Comparison of ENCODE assay signal across 16 cellular contexts in genomic region chr7:166370-167060, GRCh38. TPM values are rescaled to one million over a fixed set of nuclear protein-coding genes. Genes with fewer than 3 reads are reported as not detected.
DNase-seq lines count a peak whose midpoint lies in the region; ATAC-seq and TF ChIP-seq lines count a peak whose summit lies in the region.
"Had no signal": no experiment of that assay in that cellular context is flagged by ENCODE, and none has a peak within 500 bp of the region (broad histone marks: within the 10 kb centered on the region; RNA-seq: fewer than 3 reads in every experiment).

No MANE protein-coding gene starts in this region.

- H3K18ac ChIP-seq in IMR-90 (ENCODE audit: low read depth, low read length): peak overlapping the region; percentile 55; the same call in 1 of the 2 replicates

- H3K56ac ChIP-seq in IMR-90 (ENCODE audit: extremely low read depth, insufficient read depth, low read length): no peak overlapping the region

- BruUV-seq in IMR-90 (replicated peaks; lab: Mats Ljungman, UMichigan): no TSS peak

- H2AFZ ChIP-seq in IMR-90 (replicated peaks; ENCODE audit: low read length, poor library complexity): peak overlapping the region; percentile 67

- dilution Hi-C loops in IMR-90 (cut with HindIII; ENCODE audit: low sequenced_read_pairs, unreplicated experiment): no loop called here

- H3K36me3 ChIP-seq in IMR-90 (ENCODE audit: control insufficient read depth, insufficient read depth, low read length) (no peaks in the 10 kb centered on the region), left ventricle myocardium inferior (no peaks in the 10 kb centered on the region)
- H3K36me3 ChIP-seq: gastroesophageal sphincter, tibial artery had no signal

- no peaks in the 10 kb centered on the region for H3K9me3 ChIP-seq in IMR-90 (ENCODE audit: control insufficient read depth, insufficient read depth, low read length)
- no peaks in the 10 kb centered on the region for H3K9me3 ChIP-seq in left ventricle myocardium inferior (replicated peaks)
- H3K9me3 ChIP-seq: gastroesophageal sphincter, tibial artery had no signal

- TF ChIP-seq RAD21 in IMR-90 (IDR thresholded peaks at IDR 0.05; ENCODE audit: low read length): no peak

- TF ChIP-seq CTCF in IMR-90 (conservative IDR thresholded peaks at IDR 0.05; ENCODE audit: low read depth, low read length): no peak
- no peak for TF ChIP-seq CTCF in left ventricle myocardium inferior (IDR thresholded peaks at IDR 0.05; ENCODE audit: borderline replicate concordance)

- DNase-seq in IMR-90 (no peak), SKM-1 treated with dmso at 0.1 percent for 144 hours (lab: John Stamatoyannopoulos, UW; ENCODE audit: unreplicated experiment) (peak; percentile 40), left ventricle myocardium inferior (no peak), sciatic nerve (ENCODE audit: low spot score) (no peak), NCI-H187 (lab: John Stamatoyannopoulos, UW) (no peak), SHP77 (lab: John Stamatoyannopoulos, UW) (no peak), LoVo (ENCODE audit: low spot score) (no peak), GDM1 (lab: John Stamatoyannopoulos, UW) (no peak)
- DNase-seq: activated B cell treated with CpG ODN at 0.5 μM for 24 hours; activated naive CD4-positive, alpha-beta T cell treated with anti-CD3 and anti-CD28 coated beads, Interleukin-2, amount 10 ng/mL, durations not matched to agents 7 days and 5 days; effector memory CD4-positive, alpha-beta T cell; MM.1S; stimulated activated CD8-positive, alpha-beta memory T cell treated with anti-CD3 and anti-CD28 coated beads, Interleukin-4, amount 100 ng/mL, for 48 hours; tibial artery had no signal

- POLR2A ChIA-PET in IMR-90 (lab: Charles Lee; ENCODE audit: unreplicated experiment): no interaction called here

- H3K9me1 ChIP-seq in IMR-90 (ENCODE audit: insufficient read depth, low read length): no peaks in the 10 kb centered on the region

- H4K5ac ChIP-seq in IMR-90 (ENCODE audit: low read depth, low read length): peak overlapping the region; percentile 56; the same call in 1 of the 2 replicates

- in situ Hi-C loops in IMR-90 (cut with MboI; ENCODE audit: low sequenced_read_pairs): no loop called here

- intact Hi-C loops in IMR-90 (cut with micrococcal nuclease): no loop called here
- intact Hi-C loops in left ventricle myocardium inferior (cut with micrococcal nuclease): no loop called here
- intact Hi-C loops in sciatic nerve (cut with DNase I): no loop called here

- H4K20me1 ChIP-seq in IMR-90 (ENCODE audit: insufficient read depth, low read length): no peaks in the 10 kb centered on the region

- H2AK5ac ChIP-seq in IMR-90 (ENCODE audit: low read depth, low read length): peak overlapping the region; percentile 56; the same call in 1 of the 2 replicates

- H3K27ac ChIP-seq in IMR-90 (ENCODE audit: insufficient read depth, low read length) (no peak overlapping the region), left ventricle myocardium inferior (replicated peaks) (peak overlapping the region; percentile 36)
- H3K27ac ChIP-seq: gastroesophageal sphincter, tibial artery had no signal

- no peak overlapping the region for H2AK9ac ChIP-seq in IMR-90 (replicated peaks; ENCODE audit: low read depth, low read length, poor library complexity)

- H2BK20ac ChIP-seq in IMR-90 (ENCODE audit: low read depth, low read length): peak overlapping the region; percentile 67; the same call in 1 of the 2 replicates

- H3K23ac ChIP-seq in IMR-90 (ENCODE audit: low read depth, low read length): no peak overlapping the region

- H2BK120ac ChIP-seq in IMR-90 (ENCODE audit: low read depth, low read length): peak overlapping the region; percentile 85; the same call in 1 of the 2 replicates

- WGBS in IMR-90 (ENCODE audit: extremely low coverage in 2 of 2, insufficient read length in 1 of 2), 2 experiments: 83% methylated on average over 6 of the region's 17 CpGs; no CpG with 5 or more reads in 1 of the 2 experiments

- H3K27me3 ChIP-seq in IMR-90 (ENCODE audit: control insufficient read depth, insufficient read depth, low read length) (peaks cover 33% of the 10 kb centered on the region), left ventricle myocardium inferior (ENCODE audit: low read depth) (peaks cover 46% of the 10 kb centered on the region)
- H3K27me3 ChIP-seq: gastroesophageal sphincter had no signal

- ATAC-seq in IMR-90 (ENCODE audit: low read depth) (no peak), sciatic nerve (peak; percentile 33)
- ATAC-seq: SK-N-SH treated with all-trans-retinoic acid at 6 μM for 48 hours had no signal

- H3K14ac ChIP-seq in IMR-90 (replicated peaks; ENCODE audit: low read depth, low read length): 0 out of 2 replicates have a peak overlapping the region, but pooled peaks have one; percentile 29

- H3K79me1 ChIP-seq in IMR-90 (ENCODE audit: low read depth in 1 of 2, low read length in 2 of 2): no peaks in the 10 kb centered on the region

- no peak overlapping the region for H2BK5ac ChIP-seq in IMR-90 (ENCODE audit: low read depth, low read length, poor library complexity, severe bottlenecking)

- no peak for TF ChIP-seq POLR2A in IMR-90 (IDR thresholded peaks at IDR 0.05; ENCODE audit: low read depth, low read length)

- H3K4me2 ChIP-seq in IMR-90 (ENCODE audit: low read depth, low read length): no peak overlapping the region

- H2BK15ac ChIP-seq in IMR-90 (ENCODE audit: low read depth, low read length): no peak overlapping the region

- H4K8ac ChIP-seq in IMR-90 (ENCODE audit: low read depth in 2 of 2, low read length in 2 of 2): peak overlapping the region in 1 of 2 experiments; percentile 56; a peak in 1 of 4 replicates

- 0 out of 2 replicates have a peak overlapping the region, but pooled peaks have one; percentile 32 for H4K91ac ChIP-seq in IMR-90 (ENCODE audit: insufficient read depth, low read depth, low read length)

- CTCF ChIA-PET in IMR-90 (lab: Yijun Ruan, JAX): no interaction called here

- no peak overlapping the region for H3K9ac ChIP-seq in IMR-90 (ENCODE audit: low read depth, low read length)

- no peak overlapping the region for H3K4ac ChIP-seq in IMR-90 (ENCODE audit: low read depth, low read length)

- H3K4me3 ChIP-seq in IMR-90 (ENCODE audit: insufficient read depth, low read depth, low read length): no peak overlapping the region
- H3K4me3 ChIP-seq in left ventricle myocardium inferior: no peak overlapping the region
- H3K4me3 ChIP-seq: gastroesophageal sphincter, tibial artery had no signal

- H3K4me1 ChIP-seq in IMR-90 (ENCODE audit: control insufficient read depth, insufficient read depth, low read length) (0 out of 2 replicates have a peak, but pooled peaks cover 2% of the 10 kb centered on the region), left ventricle myocardium inferior (peaks cover 7% of the 10 kb centered on the region)
- H3K4me1 ChIP-seq: tibial artery had no signal

TF ChIP-seq in IMR-90, 13 proteins besides CTCF, POLR2A, EP300 and RAD21:
- no peak for TF ChIP-seq SMC3 (IDR thresholded peaks at IDR 0.05; ENCODE audit: low read depth, low read length)
- TF ChIP-seq MAZ (IDR thresholded peaks at IDR 0.05; ENCODE audit: borderline replicate concordance, low read depth, low read length): no peak
- no peak for TF ChIP-seq MAFK (IDR thresholded peaks at IDR 0.05; ENCODE audit: low read depth, low read length)
- no peak for TF ChIP-seq RFX5 (IDR thresholded peaks at IDR 0.05; ENCODE audit: low read depth, low read length)
- no peak for TF ChIP-seq BHLHE40 (IDR thresholded peaks at IDR 0.05; ENCODE audit: low read depth, low read length)
- no peak for TF ChIP-seq NFE2L2 (IDR thresholded peaks at IDR 0.05; ENCODE audit: low read depth, low read length)
- no peak for TF ChIP-seq MXI1 (IDR thresholded peaks at IDR 0.05; ENCODE audit: borderline replicate concordance, low read depth, low read length)
- no peak for TF ChIP-seq ELK1 (IDR thresholded peaks at IDR 0.05; ENCODE audit: borderline replicate concordance, low read depth, low read length)
- TF ChIP-seq RCOR1 (IDR thresholded peaks at IDR 0.05; ENCODE audit: insufficient replicate concordance, low read length): no peak
- no peak for TF ChIP-seq CEBPB (IDR thresholded peaks at IDR 0.05; ENCODE audit: low read depth, low read length)
- TF ChIP-seq USF2 (IDR thresholded peaks at IDR 0.05; ENCODE audit: low read depth, low read length): no peak
- no peak for TF ChIP-seq FOS (IDR thresholded peaks at IDR 0.05; ENCODE audit: low read depth, low read length)
- TF ChIP-seq CHD1 (IDR thresholded peaks at IDR 0.05; ENCODE audit: low read depth, low read length): no peak

RNA-seq across cellular contexts. Expression of gene FAM20C, which starts 25.9 kb away (rescaled TPM):
- total RNA-seq in IMR-90 (2012; rRNA removed) (7.7 and 8.9 TPM in 2 replicates), left ventricle myocardium inferior (22.2 TPM), sciatic nerve (57.0 TPM)
- 36.6 and 38.2 TPM in 2 replicates for polyA plus RNA-seq in IMR-90 (2012; rRNA removed)
- polyA plus RNA-seq in IMR-90 (2012; cell fraction: cytosol; rRNA removed): 36.5 and 56.4 TPM in 2 replicates
- polyA plus RNA-seq in IMR-90 (2012; cell fraction: nucleus; rRNA removed; ENCODE audit: low replicate concordance): 38.9 and 55.0 TPM in 2 replicates
